18 cellular contexts compared by ENCODE assay signal in the genomic region with DNA sequence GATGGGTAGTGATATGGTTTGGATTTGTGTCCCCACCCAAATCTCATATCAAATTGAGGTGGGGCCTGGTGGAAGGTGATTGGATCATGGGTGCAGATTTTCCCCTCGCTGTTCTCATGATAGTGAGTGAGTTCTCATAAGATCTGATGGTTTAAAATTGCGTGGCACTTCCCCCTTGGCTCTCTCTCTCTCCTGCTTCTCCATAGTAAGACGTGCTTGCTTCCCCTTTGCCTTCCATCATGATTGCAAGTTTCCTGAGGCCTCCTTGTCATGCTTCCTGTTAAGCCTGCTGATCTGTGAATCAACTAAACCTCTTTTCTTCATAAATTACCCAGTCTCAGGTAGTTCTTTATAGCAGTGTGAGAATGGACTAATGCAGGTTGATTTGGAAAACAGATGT.
"Had no signal": no experiment of that assay in that cellular context is flagged by ENCODE, and none has a peak within 500 bp of the region (broad histone marks: within the 10 kb centered on the region; RNA-seq: fewer than 3 reads in every experiment).

No MANE protein-coding gene starts in this region.

- H3K36me3 ChIP-seq: gastroesophageal sphincter, ovary, right atrium auricular region, stomach, thoracic aorta, transverse colon had no signal

- ATAC-seq: esophagus mucosa; gastroesophageal sphincter; left lobe of liver; naive thymus-derived CD4-positive, alpha-beta T cell had no signal

- H3K4me3 ChIP-seq: dorsolateral prefrontal cortex, gastroesophageal sphincter, ovary, right atrium auricular region, stomach, thoracic aorta, transverse colon had no signal

- H3K27me3 ChIP-seq: dorsolateral prefrontal cortex, gastroesophageal sphincter, ovary, right atrium auricular region, stomach, transverse colon had no signal

- H3K9me3 ChIP-seq: ovary, transverse colon had no signal

- H3K27ac ChIP-seq: dorsolateral prefrontal cortex, gastroesophageal sphincter, ovary, right atrium auricular region, thoracic aorta, transverse colon had no signal

- DNase-seq: cortex of kidney; dorsolateral prefrontal cortex; effector CD8-positive, alpha-beta T cell; glutamatergic neuron; islet precursor cell; mammary epithelial cell; naive thymus-derived CD4-positive, alpha-beta T cell; ovary; small intestine; stimulated activated CD4-positive, alpha-beta T cell treated with anti-CD3 and anti-CD28 coated beads, Interleukin-12 subunit alpha, Interleukin-12 subunit beta, amount 100 ng/mL, for 4 hours; stimulated activated naive CD4-positive, alpha-beta T cell; stomach; transverse colon had no signal

- FAIRE-seq: small intestine had no signal
